In the genomic region with DNA sequence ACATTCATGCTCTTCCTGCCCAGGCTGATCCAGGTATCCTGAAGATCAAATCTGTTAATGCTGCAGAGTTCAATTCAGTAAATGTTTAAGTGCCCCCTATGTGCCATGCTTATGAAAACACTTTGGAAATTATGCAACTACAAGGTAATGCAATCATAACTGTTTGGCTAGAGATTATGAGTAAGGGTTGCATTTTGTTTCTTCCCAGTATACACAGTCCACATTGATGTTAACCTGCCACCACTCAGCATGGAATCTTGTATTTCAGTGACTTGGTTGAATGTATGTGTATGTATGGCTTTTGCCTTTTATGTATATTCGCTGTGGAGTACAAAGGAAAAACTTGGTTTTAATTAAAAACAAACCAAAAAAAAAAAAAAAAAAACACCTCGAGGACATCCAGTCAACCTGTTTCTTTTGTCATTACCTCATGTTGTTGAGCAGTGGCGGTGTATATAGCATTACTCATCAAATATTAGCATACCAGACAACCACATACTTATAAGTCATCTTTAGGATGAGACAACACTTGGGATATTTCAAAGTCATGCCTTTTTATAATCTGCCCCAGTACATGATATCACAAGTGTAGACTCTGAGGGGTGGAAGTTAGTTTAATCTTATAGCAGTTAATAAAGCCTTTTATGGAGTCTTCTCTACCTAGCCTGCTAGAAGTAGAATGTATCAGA, we compare ENCODE assay signal across 9 cellular contexts.
A peak's percentile ranks its signal among the peaks of the same experiment; 100 is the strongest.
DNase-seq lines count a peak whose midpoint lies in the region; ATAC-seq and TF ChIP-seq lines count a peak whose summit lies in the region.
"Had no signal": no experiment of that assay in that cellular context is flagged by ENCODE, and none has a peak within 500 bp of the region (broad histone marks: within the 10 kb centered on the region; RNA-seq: fewer than 3 reads in every experiment).

No MANE protein-coding gene starts in this region.

- peaks cover 18% of the 10 kb centered on the region for H3K4me1 Mint-ChIP-seq in activated T-cell treated with anti-CD3 and anti-CD28 coated beads, Interleukin-2, amount 50 U/mL, for 72 hours (ENCODE audit: low read depth)

- POLR2A ChIA-PET in Panc1 (lab: Charles Lee): no interaction called here

- CTCF ChIA-PET in Panc1 (lab: Charles Lee): no interaction called here

- H3K27ac ChIP-seq in Panc1 (ENCODE audit: low read length): no peak overlapping the region
- H3K27ac ChIP-seq in transverse colon: peak overlapping the region; percentile 52 to 72 (median 66)
- no peak overlapping the region for H3K27ac ChIP-seq in ovary

- in situ Hi-C loops in Panc1 (cut with HindIII; ENCODE audit: low pct_unique_long_range_greater_than_20kb, low sequenced_read_pairs) (no loop called here), transverse colon (cut with MboI; ENCODE audit: low pct_ligation_motif_present in 1 of 4, low pct_unique_long_range_greater_than_20kb in 1 of 4, low sequenced_read_pairs in 3 of 4) (loop anchor here in 1 of 4 donors (25.0 kb wide), 1 partner anchor 107 kb away; the partner anchor contains the start of gene MTMR3)

- no peaks in the 10 kb centered on the region for H3K4me1 ChIP-seq in Panc1 (ENCODE audit: control insufficient read depth, insufficient read depth, low read length)
- H3K4me1 ChIP-seq in transverse colon: peaks cover 7 to 32% (median 18%) of the 10 kb centered on the region in 4 donors
- peaks cover 7% of the 10 kb centered on the region for H3K4me1 ChIP-seq in ovary (ENCODE audit: insufficient read depth)

- 72 to 74% methylated on average over 3 of the region's 3 CpGs for WGBS in transverse colon (ENCODE audit: low coverage in 1 of 2), 2 donors
- 80 to 88% (median 82%) methylated on average over 3 of the region's 3 CpGs for WGBS in ovary, 3 donors

- peak; percentile 85 to 93 for ATAC-seq in activated T-cell treated with anti-CD3 and anti-CD28 coated beads, Interleukin-2, amount 50 U/mL, for 72 hours (replicated peaks in 1 of 2)
- ATAC-seq in Panc1 (no peak), HG02763 (IDR thresholded peaks at IDR 0.05; ENCODE audit: unreplicated experiment) (no peak), HG03175 (IDR thresholded peaks at IDR 0.05; ENCODE audit: unreplicated experiment) (no peak)

- peaks cover 2 to 3% of the 10 kb centered on the region in 2 donors for H3K36me3 Mint-ChIP-seq in activated T-cell treated with anti-CD3 and anti-CD28 coated beads, Interleukin-2, amount 50 U/mL, for 72 hours (ENCODE audit: insufficient read depth in 2 of 2)

- no peak for DNase-seq in activated T-cell treated with anti-CD3 and anti-CD28 coated beads, Interleukin-2, amount 50 U/mL, for 72 hours
- DNase-seq in activated T-cell treated with anti-CD3 and anti-CD28 coated beads, Interleukin-2, amount 50 U/mL, for 48 hours: no peak
- DNase-seq in Panc1 (ENCODE audit: low read depth, low spot score) (peak; percentile 82), fibroblast of peridontal ligament (ENCODE audit: extremely low read depth) (peak; percentile 49), transverse colon (no peak), ovary (no peak)
- DNase-seq: heart left ventricle had no signal

- TF ChIP-seq CTCF in Panc1 (IDR thresholded peaks at IDR 0.05) (peak; percentile 3; the same call in 1 of the 2 replicates), transverse colon (IDR thresholded peaks at IDR 0.05) (no peak), ovary (IDR thresholded peaks at IDR 0.05) (no peak)

- H3K27me3 ChIP-seq in Panc1 (ENCODE audit: control insufficient read depth, insufficient read depth, low read length) (no peaks in the 10 kb centered on the region), transverse colon (no peaks in the 10 kb centered on the region), ovary (no peaks in the 10 kb centered on the region)
- H3K27me3 ChIP-seq: heart left ventricle had no signal

- no peak overlapping the region for H3K4me3 Mint-ChIP-seq in activated T-cell treated with anti-CD3 and anti-CD28 coated beads, Interleukin-2, amount 50 U/mL, for 72 hours

- peak overlapping the region; percentile 79 for H3K27ac Mint-ChIP-seq in activated T-cell treated with anti-CD3 and anti-CD28 coated beads, Interleukin-2, amount 50 U/mL, for 72 hours

- TF ChIP-seq EP300 in transverse colon (IDR thresholded peaks at IDR 0.05; ENCODE audit: low read depth) (no peak), ovary (IDR thresholded peaks at IDR 0.05) (no peak)

- BruUV-seq in Panc1 (replicated peaks; lab: Mats Ljungman, UMichigan): no TSS peak

- no peaks in the 10 kb centered on the region for H3K27me3 Mint-ChIP-seq in activated T-cell treated with anti-CD3 and anti-CD28 coated beads, Interleukin-2, amount 50 U/mL, for 72 hours (ENCODE audit: low read depth)

- no peak for TF ChIP-seq POLR2A in transverse colon (IDR thresholded peaks at IDR 0.05)
- TF ChIP-seq POLR2A in ovary (IDR thresholded peaks at IDR 0.05): no peak

- no peak overlapping the region for H3K4me3 ChIP-seq in Panc1 (ENCODE audit: low read depth in 2 of 2, low read length in 2 of 2)
- H3K4me3 ChIP-seq in transverse colon: no peak overlapping the region
- H3K4me3 ChIP-seq in ovary: no peak overlapping the region
- H3K4me3 ChIP-seq: heart left ventricle had no signal

- H3K9me3 ChIP-seq in Panc1 (ENCODE audit: control insufficient read depth, insufficient read depth, low read depth, low read length): no peaks in the 10 kb centered on the region
- no peaks in the 10 kb centered on the region for H3K9me3 ChIP-seq in transverse colon
- no peaks in the 10 kb centered on the region for H3K9me3 ChIP-seq in ovary
- H3K9me3 ChIP-seq: heart left ventricle had no signal

- H3K9me3 Mint-ChIP-seq in activated T-cell treated with anti-CD3 and anti-CD28 coated beads, Interleukin-2, amount 50 U/mL, for 72 hours: no peaks in the 10 kb centered on the region

- intact Hi-C loops in Panc1 (cut with micrococcal nuclease; ENCODE audit: unreplicated experiment): no loop called here
- intact Hi-C loops in transverse colon (cut with DNase I; ENCODE audit: low total_unique reads): no loop called here
- intact Hi-C loops in ovary (cut with DNase I): loop anchor here in 1 of 4 donors (10.0 kb wide), 1 partner anchor 109 kb away; the partner anchor contains the start of gene MTMR3

- H3K36me3 ChIP-seq in Panc1 (ENCODE audit: control insufficient read depth, insufficient read depth, low read length) (peaks cover 5% of the 10 kb centered on the region; the same call in 1 of the 2 replicates), transverse colon (peaks cover 0 to 34% (median 0%) of the 10 kb centered on the region in 4 donors), ovary (no peaks in the 10 kb centered on the region)

Comparison
In these comparisons a context has a peak if more than half of its experiments do, and no peak if none do; other contexts are left out.
1. ATAC-seq: peak in activated T-cell treated with anti-CD3 and anti-CD28 coated beads, Interleukin-2, amount 50 U/mL, for 72 hours (2 of 2); none in Panc1 (single experiment), HG02763 (single experiment) and HG03175 (single experiment).
2. DNase-seq: peak in Panc1 (single experiment) and fibroblast of peridontal ligament (single experiment); none in activated T-cell treated with anti-CD3 and anti-CD28 coated beads, Interleukin-2, amount 50 U/mL, for 72 hours (0 of 2), activated T-cell treated with anti-CD3 and anti-CD28 coated beads, Interleukin-2, amount 50 U/mL, for 48 hours (0 of 2), transverse colon (single experiment) and ovary (0 of 5).
3. H3K27ac ChIP-seq: peak in transverse colon (4 of 4); none in Panc1 (single experiment) and ovary (0 of 2).